In the genomic region with DNA sequence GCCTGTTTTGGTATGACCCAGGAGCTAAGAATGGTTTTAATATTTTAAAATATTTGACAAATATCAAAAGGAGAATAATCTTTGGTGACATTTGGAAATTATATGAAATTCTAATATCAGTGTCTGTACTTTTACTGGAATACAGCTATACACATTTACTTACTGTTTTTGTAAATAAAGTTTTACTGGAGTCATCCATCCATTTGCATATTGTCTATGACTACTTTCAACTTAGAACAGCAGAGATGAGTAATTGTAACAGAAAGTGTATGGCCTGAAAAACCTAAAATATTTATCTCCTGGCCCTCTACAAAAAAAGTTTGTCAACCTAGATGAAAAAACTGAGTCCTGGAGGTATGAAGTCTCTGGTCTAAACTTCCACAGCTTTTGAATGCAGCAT, we compare ENCODE assay signal across 13 cellular contexts.
"Had no signal": no experiment of that assay in that cellular context is flagged by ENCODE, and none has a peak within 500 bp of the region (broad histone marks: within the 10 kb centered on the region; RNA-seq: fewer than 3 reads in every experiment).

No MANE protein-coding gene starts in this region.

- H3K4me3 ChIP-seq: ascending aorta, dorsolateral prefrontal cortex, lower lobe of right lung, stomach, thoracic aorta had no signal

- H3K36me3 Mint-ChIP-seq: naive B cell had no signal

- H3K9me3 Mint-ChIP-seq: activated CD4-positive, alpha-beta memory T cell treated with anti-CD3 and anti-CD28 coated beads, Interleukin-2, amount 10 ng/mL, durations not matched to agents 7 days and 5 days; activated naive CD8-positive, alpha-beta T cell treated with anti-CD3 and anti-CD28 coated beads, Interleukin-2, amount 50 U/mL, for 24 hours; naive B cell had no signal

- ATAC-seq: lower lobe of right lung had no signal

- H3K4me3 Mint-ChIP-seq: activated CD4-positive, alpha-beta memory T cell treated with anti-CD3 and anti-CD28 coated beads, Interleukin-2, amount 10 ng/mL, durations not matched to agents 7 days and 5 days; activated naive CD8-positive, alpha-beta T cell treated with anti-CD3 and anti-CD28 coated beads, Interleukin-2, amount 50 U/mL, for 24 hours; activated T-cell treated with anti-CD3 and anti-CD28 coated beads, Interleukin-2, amount 50 U/mL, for 72 hours; naive B cell had no signal

- H3K27ac Mint-ChIP-seq: activated CD4-positive, alpha-beta memory T cell treated with anti-CD3 and anti-CD28 coated beads, Interleukin-2, amount 10 ng/mL, durations not matched to agents 7 days and 5 days; activated naive CD8-positive, alpha-beta T cell treated with anti-CD3 and anti-CD28 coated beads, Interleukin-2, amount 50 U/mL, for 24 hours; activated T-cell treated with anti-CD3 and anti-CD28 coated beads, Interleukin-2, amount 50 U/mL, for 72 hours had no signal

- DNase-seq: activated CD4-positive, alpha-beta memory T cell treated with anti-CD3 and anti-CD28 coated beads, Interleukin-2, amount 10 ng/mL, durations not matched to agents 7 days and 5 days; activated naive CD8-positive, alpha-beta T cell treated with anti-CD3 and anti-CD28 coated beads, Interleukin-2, amount 50 U/mL, for 24 hours; activated T-cell treated with anti-CD3 and anti-CD28 coated beads, Interleukin-2, amount 50 U/mL, for 72 hours; dorsolateral prefrontal cortex; hypothalamus; lower lobe of right lung; posterior cingulate gyrus; stimulated activated CD4-positive, alpha-beta T cell treated with anti-CD3 and anti-CD28 coated beads, Interleukin-15, amount 100 ng/mL, for 24 hours; stimulated activated CD4-positive, alpha-beta T cell treated with anti-CD3 and anti-CD28 coated beads, Interleukin-4, amount 100 ng/mL, for 24 hours; stomach had no signal

- H3K4me1 Mint-ChIP-seq: activated CD4-positive, alpha-beta memory T cell treated with anti-CD3 and anti-CD28 coated beads, Interleukin-2, amount 10 ng/mL, durations not matched to agents 7 days and 5 days had no signal

- H3K27me3 Mint-ChIP-seq: activated CD4-positive, alpha-beta memory T cell treated with anti-CD3 and anti-CD28 coated beads, Interleukin-2, amount 10 ng/mL, durations not matched to agents 7 days and 5 days; activated naive CD8-positive, alpha-beta T cell treated with anti-CD3 and anti-CD28 coated beads, Interleukin-2, amount 50 U/mL, for 24 hours; naive B cell had no signal
